Comparison of ENCODE assay signal across 9 cellular contexts in genomic region chr7:24227603-24228359, GRCh38. TPM values are rescaled to one million over a fixed set of nuclear protein-coding genes. Genes with fewer than 3 reads are reported as not detected.
DNase-seq lines count a peak whose midpoint lies in the region; ATAC-seq lines count a peak whose summit lies in the region.
"Had no signal": no experiment of that assay in that cellular context is flagged by ENCODE, and none has a peak within 500 bp of the region (broad histone marks: within the 10 kb centered on the region; RNA-seq: fewer than 3 reads in every experiment).

No MANE protein-coding gene starts in this region.

- H3K27ac Mint-ChIP-seq in activated CD8-positive, alpha-beta T cell treated with anti-CD3 and anti-CD28 coated beads, Interleukin-2, amount 10 ng/mL, durations not matched to agents 7 days and 5 days, result no peak overlapping the region

- H3K4me1 Mint-ChIP-seq in activated CD8-positive, alpha-beta T cell treated with anti-CD3 and anti-CD28 coated beads, Interleukin-2, amount 10 ng/mL, durations not matched to agents 7 days and 5 days (ENCODE audit: low read depth), result peaks cover 15% of the 10 kb centered on the region

- POLR2A ChIA-PET in activated CD8-positive, alpha-beta T cell treated with anti-CD3 and anti-CD28 coated beads, Interleukin-2, amount 10 ng/mL, durations not matched to agents 7 days and 5 days (lab: Charles Lee), result interaction anchor here (0.6 kb wide), 1 partner anchor 332 kb away, joined by 3 read pairs; no protein-coding TSS in a partner anchor

- no peaks in the 10 kb centered on the region for H3K36me3 Mint-ChIP-seq in activated CD8-positive, alpha-beta T cell treated with anti-CD3 and anti-CD28 coated beads, Interleukin-2, amount 10 ng/mL, durations not matched to agents 7 days and 5 days (ENCODE audit: low read depth)

- DNase-seq in CD1c-positive myeloid dendritic cell (ENCODE audit: extremely low spot score), result peak; percentile 1
- DNase-seq in activated CD8-positive, alpha-beta T cell treated with anti-CD3 and anti-CD28 coated beads, Interleukin-2, amount 10 ng/mL, durations not matched to agents 7 days and 5 days, result peak; percentile 25
- DNase-seq in NCI-H774 (lab: John Stamatoyannopoulos, UW), result no peak
- no peak for DNase-seq in SHP77 treated with DMSO at 0.1 percent for 48 hours (lab: John Stamatoyannopoulos, UW)
- DNase-seq in NCI-H510A (lab: John Stamatoyannopoulos, UW), result no peak
- no peak for DNase-seq in globus pallidus (ENCODE audit: low spot score)

- H3K4me3 Mint-ChIP-seq in activated CD8-positive, alpha-beta T cell treated with anti-CD3 and anti-CD28 coated beads, Interleukin-2, amount 10 ng/mL, durations not matched to agents 7 days and 5 days, result no peak overlapping the region

- CTCF ChIA-PET in activated CD8-positive, alpha-beta T cell treated with anti-CD3 and anti-CD28 coated beads, Interleukin-2, amount 10 ng/mL, durations not matched to agents 7 days and 5 days (lab: Charles Lee), result no interaction called here

- H3K27me3 Mint-ChIP-seq in activated CD8-positive, alpha-beta T cell treated with anti-CD3 and anti-CD28 coated beads, Interleukin-2, amount 10 ng/mL, durations not matched to agents 7 days and 5 days (ENCODE audit: low read depth), result peaks cover 21% of the 10 kb centered on the region

- no peaks in the 10 kb centered on the region for H3K9me3 Mint-ChIP-seq in activated CD8-positive, alpha-beta T cell treated with anti-CD3 and anti-CD28 coated beads, Interleukin-2, amount 10 ng/mL, durations not matched to agents 7 days and 5 days (ENCODE audit: insufficient read depth)

- ATAC-seq in GM19372 (IDR thresholded peaks at IDR 0.05; ENCODE audit: low read depth, unreplicated experiment), result peak; percentile 92
- peak; percentile 90 for ATAC-seq in HG03196 (IDR thresholded peaks at IDR 0.05; ENCODE audit: unreplicated experiment)
- ATAC-seq in activated CD8-positive, alpha-beta T cell treated with anti-CD3 and anti-CD28 coated beads, Interleukin-2, amount 10 ng/mL, durations not matched to agents 7 days and 5 days, result peak; percentile 79

RNA-seq across cellular contexts. Expression of gene NPY, which starts 56.2 kb away (rescaled TPM):
- total RNA-seq in activated CD8-positive, alpha-beta T cell treated with anti-CD3 and anti-CD28 coated beads, Interleukin-2, amount 10 ng/mL, durations not matched to agents 7 days and 5 days, result not detected
- total RNA-seq: SJSA1 had no signal

Comparison
In these comparisons a context has a peak if more than half of its experiments do, and no peak if none do; other contexts are left out.
1. DNase-seq: peak in CD1c-positive myeloid dendritic cell (single experiment) and activated CD8-positive, alpha-beta T cell treated with anti-CD3 and anti-CD28 coated beads, Interleukin-2, amount 10 ng/mL, durations not matched to agents 7 days and 5 days (single experiment); none in NCI-H774 (single experiment), SHP77 treated with DMSO at 0.1 percent for 48 hours (single experiment), NCI-H510A (single experiment) and globus pallidus (single experiment).
2. Peak in every context shown above with its lines, with median percentiles within 50 percentile points of each other: ATAC-seq.